Comparison of ENCODE assay signal across 15 cellular contexts in genomic region chr10:49334993-49335972, GRCh38. TPM values are rescaled to one million over a fixed set of nuclear protein-coding genes. Genes with fewer than 3 reads are reported as not detected.
A peak's percentile ranks its signal among the peaks of the same experiment; 100 is the strongest.
DNase-seq lines count a peak whose midpoint lies in the region; ATAC-seq and TF ChIP-seq lines count a peak whose summit lies in the region.
"Had no signal": no experiment of that assay in that cellular context is flagged by ENCODE, and none has a peak within 500 bp of the region (broad histone marks: within the 10 kb centered on the region; RNA-seq: fewer than 3 reads in every experiment).

No MANE protein-coding gene starts in this region.

- H3K36me3 Mint-ChIP-seq in activated naive CD4-positive, alpha-beta T cell treated with anti-CD3 and anti-CD28 coated beads, Interleukin-2, amount 50 U/mL, for 72 hours, result peaks cover 19 to 27% of the 10 kb centered on the region in 2 donors
- H3K36me3 Mint-ChIP-seq in T-helper 17 cell (ENCODE audit: low read depth), result no peaks in the 10 kb centered on the region
- H3K36me3 Mint-ChIP-seq in glutamatergic neuron (ENCODE audit: unreplicated experiment), result peaks cover 9% of the 10 kb centered on the region

- H3K27me3 ChIP-seq in upper lobe of right lung, result no peaks in the 10 kb centered on the region
- H3K27me3 ChIP-seq: ascending aorta, foreskin keratinocyte, uterus had no signal

- peaks cover 4% of the 10 kb centered on the region for H3K27me3 Mint-ChIP-seq in T-helper 17 cell
- no peaks in the 10 kb centered on the region for H3K27me3 Mint-ChIP-seq in glutamatergic neuron (ENCODE audit: unreplicated experiment)

- H3K9me3 ChIP-seq in T-helper 17 cell (ENCODE audit: control insufficient read depth, low read length, poor library complexity, severe bottlenecking) (peaks cover 3% of the 10 kb centered on the region), upper lobe of right lung (no peaks in the 10 kb centered on the region)
- H3K9me3 ChIP-seq: ascending aorta, uterus had no signal

- H3K27ac Mint-ChIP-seq in activated naive CD4-positive, alpha-beta T cell treated with anti-CD3 and anti-CD28 coated beads, Interleukin-2, amount 50 U/mL, for 72 hours, result peak overlapping the region; percentile 56 to 73
- peak overlapping the region; percentile 0 for H3K27ac Mint-ChIP-seq in T-helper 17 cell
- H3K27ac Mint-ChIP-seq in glutamatergic neuron (ENCODE audit: unreplicated experiment), result no peak overlapping the region

- no peak for DNase-seq in activated naive CD4-positive, alpha-beta T cell treated with anti-CD3 and anti-CD28 coated beads, Interleukin-2, amount 50 U/mL, for 72 hours (ENCODE audit: low spot score in 2 of 2)
- no peak for DNase-seq in activated naive CD4-positive, alpha-beta T cell (lab: John Stamatoyannopoulos, UW)
- DNase-seq in T-helper 17 cell, result no peak
- DNase-seq in central memory CD4-positive, alpha-beta T cell, result peak; percentile 5
- DNase-seq in upper lobe of right lung, result no peak
- DNase-seq in glutamatergic neuron, result no peak
- no peak for DNase-seq in stimulated activated CD4-positive, alpha-beta T cell treated with anti-CD3 and anti-CD28 coated beads, Interleukin-4, amount 100 ng/mL, for 1 hour
- DNase-seq: foreskin keratinocyte, NCI-H2081, NCI-H510A treated with DMSO at 0.1 percent for 48 hours, retina, uterus had no signal

- no peak overlapping the region for H3K4me3 ChIP-seq in upper lobe of right lung
- H3K4me3 ChIP-seq: ascending aorta, uterus had no signal

- no peak for TF ChIP-seq CTCF in upper lobe of right lung (IDR thresholded peaks at IDR 0.05)
- TF ChIP-seq CTCF in glutamatergic neuron (IDR thresholded peaks at IDR 0.05; ENCODE audit: partially characterized antibody, unreplicated experiment), result no peak

- ATAC-seq in activated naive CD4-positive, alpha-beta T cell treated with anti-CD3 and anti-CD28 coated beads, Interleukin-2, amount 50 U/mL, for 72 hours, result no peak
- ATAC-seq in T-helper 17 cell, result peak; percentile 77
- ATAC-seq in upper lobe of right lung, result peak; percentile 14
- no peak for ATAC-seq in GM21737 (IDR thresholded peaks at IDR 0.05; ENCODE audit: unreplicated experiment)
- ATAC-seq: foreskin keratinocyte had no signal

- intact Hi-C loops in upper lobe of right lung (cut with DNase I), result no loop called here

- H3K4me1 ChIP-seq in upper lobe of right lung, result no peaks in the 10 kb centered on the region
- H3K4me1 ChIP-seq: ascending aorta, foreskin keratinocyte, uterus had no signal

- H3K4me3 Mint-ChIP-seq in T-helper 17 cell (peak overlapping the region; percentile 3), glutamatergic neuron (ENCODE audit: unreplicated experiment) (no peak overlapping the region)

- H3K9me3 Mint-ChIP-seq in activated naive CD4-positive, alpha-beta T cell treated with anti-CD3 and anti-CD28 coated beads, Interleukin-2, amount 50 U/mL, for 72 hours, result peaks cover 16 to 26% of the 10 kb centered on the region in 2 donors
- peaks cover 8% of the 10 kb centered on the region for H3K9me3 Mint-ChIP-seq in glutamatergic neuron (ENCODE audit: unreplicated experiment)

- no peaks in the 10 kb centered on the region for H3K36me3 ChIP-seq in upper lobe of right lung
- H3K36me3 ChIP-seq: ascending aorta, uterus had no signal

- H3K27ac ChIP-seq in upper lobe of right lung, result no peak overlapping the region
- H3K27ac ChIP-seq: ascending aorta, foreskin keratinocyte, uterus had no signal

- H3K4me1 Mint-ChIP-seq in T-helper 17 cell (peaks cover 3% of the 10 kb centered on the region), glutamatergic neuron (ENCODE audit: low read depth, unreplicated experiment) (no peaks in the 10 kb centered on the region)

RNA-seq across cellular contexts. Expression of gene C10orf71, which starts 36.3 kb away (rescaled TPM):
- total RNA-seq in activated naive CD4-positive, alpha-beta T cell treated with anti-CD3 and anti-CD28 coated beads, Interleukin-2, amount 50 U/mL, for 72 hours, result not detected
- total RNA-seq in T-helper 17 cell (not detected), upper lobe of right lung (not detected), glutamatergic neuron (ENCODE audit: unreplicated experiment) (0.12 TPM)
- total RNA-seq: ascending aorta, foreskin keratinocyte, MCF 10A, uterus had no signal

Comparison
In these comparisons a context has a peak if more than half of its experiments do, and no peak if none do; other contexts are left out.
1. ATAC-seq: peak in T-helper 17 cell (single experiment) and upper lobe of right lung (single experiment); none in activated naive CD4-positive, alpha-beta T cell treated with anti-CD3 and anti-CD28 coated beads, Interleukin-2, amount 50 U/mL, for 72 hours (0 of 2) and GM21737 (single experiment).